In the genomic region with DNA sequence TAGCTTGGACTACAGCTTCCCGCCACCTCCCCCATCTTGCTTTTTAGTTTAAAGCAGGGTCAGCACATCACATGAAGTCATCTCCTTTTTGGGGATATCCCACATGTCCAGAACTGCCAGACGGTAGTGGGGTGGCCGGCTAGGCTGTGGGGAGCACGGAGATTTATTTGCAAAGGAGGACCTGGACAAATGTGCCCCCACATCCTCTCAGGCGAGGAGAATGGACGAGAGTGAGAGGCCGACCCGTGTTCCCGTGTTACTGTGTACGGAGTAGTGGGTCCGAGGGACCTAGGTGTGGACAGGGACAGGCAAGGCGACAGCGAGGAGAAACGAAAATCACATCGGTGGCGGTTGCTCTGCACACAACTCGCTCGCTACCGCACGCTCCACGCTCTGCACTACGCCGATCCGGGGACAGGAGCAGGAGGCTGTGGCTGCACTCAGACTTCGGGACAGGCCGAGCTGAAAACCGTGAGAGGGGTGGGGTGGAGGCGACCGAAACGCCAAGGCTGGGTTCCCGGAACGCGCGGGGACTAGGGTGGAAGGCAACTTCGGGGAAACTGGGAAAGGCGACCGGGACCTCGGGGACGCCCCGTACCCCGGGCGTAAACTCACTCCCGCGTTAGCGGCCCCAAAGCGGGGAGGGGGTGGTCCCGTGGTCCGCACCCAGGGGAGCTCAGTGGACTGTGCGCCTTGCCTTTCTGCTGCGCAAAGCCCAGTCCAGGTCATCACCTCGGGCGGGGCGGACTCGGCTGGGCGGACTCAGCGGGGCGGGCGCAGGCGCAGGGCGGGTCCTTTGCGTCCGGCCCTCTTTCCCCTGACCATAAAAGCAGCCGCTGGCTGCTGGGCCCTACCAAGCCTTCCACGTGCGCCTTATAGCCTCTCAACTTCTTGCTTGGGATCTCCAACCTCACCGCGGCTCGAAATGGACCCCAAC, we compare ENCODE assay signal across 9 cellular contexts. TPM values are rescaled to one million over a fixed set of nuclear protein-coding genes. Genes with fewer than 3 reads are reported as not detected.
DNase-seq lines count a peak whose midpoint lies in the region; ATAC-seq, FAIRE-seq and TF ChIP-seq lines count a peak whose summit lies in the region.
"Had no signal": no experiment of that assay in that cellular context is flagged by ENCODE, and none has a peak within 500 bp of the region (broad histone marks: within the 10 kb centered on the region; RNA-seq: fewer than 3 reads in every experiment).

Gene MT1A, plus strand, starts transcription at position 853 of the 937 bp plus-strand sequence. Its CDS starts 73 bp downstream, at position 926.

- no peak within 1 kb of the TSS for H3K9ac ChIP-seq in mammary epithelial cell (ENCODE audit: insufficient read depth, low read length)
- H3K9ac ChIP-seq in keratinocyte (ENCODE audit: control insufficient read depth, extremely low read depth, insufficient read depth, low read length) = no peak within 1 kb of the TSS
- H3K9ac ChIP-seq: BLaER1 had no signal

- H3K9me1 ChIP-seq in keratinocyte (ENCODE audit: control insufficient read depth, extremely low read depth, insufficient read depth, low read length) = no peaks in the 10 kb centered on the region

- H3K79me2 ChIP-seq in mammary epithelial cell (ENCODE audit: insufficient read depth, low read length) = no peaks in the 10 kb centered on the region
- H3K79me2 ChIP-seq in keratinocyte (ENCODE audit: control insufficient read depth, insufficient read depth, low read length) = no peaks in the 10 kb centered on the region

- no peak for FAIRE-seq in keratinocyte (lab: Jason Lieb, UNC)

- H3K36me3 ChIP-seq in mammary epithelial cell (ENCODE audit: insufficient read depth, low read length) (no peaks in the 10 kb centered on the region), keratinocyte (ENCODE audit: control insufficient read depth in 2 of 2, extremely low read depth in 1 of 2, insufficient read depth in 2 of 2, low read length in 2 of 2) (no peaks in the 10 kb centered on the region)
- H3K36me3 ChIP-seq: BLaER1 had no signal

- in situ Hi-C loops in mammary epithelial cell (cut with MboI; ENCODE audit: low sequenced_read_pairs in 2 of 2) = no loop called here

- dilution Hi-C loops in mammary epithelial cell (cut with HindIII; ENCODE audit: low sequenced_read_pairs) = no loop called here
- dilution Hi-C loops in keratinocyte (cut with MboI; ENCODE audit: extremely low pct_ligation_motif_present, low sequenced_read_pairs) = no loop called here

- intact Hi-C loops in mammary epithelial cell (cut with micrococcal nuclease) = no loop called here

- H3K27ac Mint-ChIP-seq in stimulated activated effector memory CD8-positive, alpha-beta T cell treated with anti-CD3 and anti-CD28 coated beads, Interleukin-12 subunit alpha, Interleukin-12 subunit beta, amount 100 ng/mL, for 72 hours = no peak within 1 kb of the TSS

- H3K4me1 ChIP-seq in mammary epithelial cell (ENCODE audit: insufficient read depth, low read length) = no peaks in the 10 kb centered on the region
- peaks cover 4% of the 10 kb centered on the region for H3K4me1 ChIP-seq in keratinocyte (ENCODE audit: control insufficient read depth, extremely low read depth, insufficient read depth, low read length)
- H3K4me1 ChIP-seq: BLaER1 had no signal

- no peaks in the 10 kb centered on the region for H3K36me3 Mint-ChIP-seq in stimulated activated effector memory CD8-positive, alpha-beta T cell treated with anti-CD3 and anti-CD28 coated beads, Interleukin-12 subunit alpha, Interleukin-12 subunit beta, amount 100 ng/mL, for 72 hours

- H2AFZ ChIP-seq in mammary epithelial cell (ENCODE audit: low read depth, low read length) = peak within 1 kb of the TSS; percentile 49
- no peak within 1 kb of the TSS for H2AFZ ChIP-seq in keratinocyte (ENCODE audit: control insufficient read depth, low read length)

- CTCF ChIA-PET in mammary epithelial cell (lab: Charles Lee; ENCODE audit: low non-redundant PET) = no interaction called here

- H3K9me3 Mint-ChIP-seq in stimulated activated effector memory CD8-positive, alpha-beta T cell treated with anti-CD3 and anti-CD28 coated beads, Interleukin-12 subunit alpha, Interleukin-12 subunit beta, amount 100 ng/mL, for 72 hours = no peaks in the 10 kb centered on the region

- H4K20me1 ChIP-seq in mammary epithelial cell (ENCODE audit: insufficient read depth, low read length) = no peaks in the 10 kb centered on the region
- H4K20me1 ChIP-seq in keratinocyte (ENCODE audit: control insufficient read depth, extremely low read depth, insufficient read depth, low read length) = no peaks in the 10 kb centered on the region

- H3K9me3 ChIP-seq in mammary epithelial cell (replicated peaks; ENCODE audit: insufficient read depth, low read length) (no peaks in the 10 kb centered on the region), keratinocyte (ENCODE audit: control insufficient read depth, low read depth, low read length) (no peaks in the 10 kb centered on the region)

- H3K4me3 ChIP-seq in mammary epithelial cell (replicated peaks in 1 of 3; ENCODE audit: insufficient read depth in 1 of 3, low read depth in 2 of 3, low read length in 3 of 3) (peak within 1 kb of the TSS in 1 of 3 experiments; percentile 8), keratinocyte (ENCODE audit: control insufficient read depth in 2 of 3, extremely low read depth in 1 of 3, insufficient read depth in 2 of 3, low read depth in 1 of 3, low read length in 3 of 3) (peak within 1 kb of the TSS in 2 of 3 experiments; percentile 18 to 27)
- H3K4me3 ChIP-seq: BLaER1 had no signal

- 56% methylated on average over 39 of the region's 68 CpGs for WGBS in mammary epithelial cell (ENCODE audit: low coverage, missing lambda C conversion rate)

- peak; percentile 31 for DNase-seq in NCI-H510A treated with DMSO at 0.1 percent for 48 hours (lab: John Stamatoyannopoulos, UW)
- no peak for DNase-seq in NCI-H510A (lab: John Stamatoyannopoulos, UW)
- DNase-seq in mammary epithelial cell = no peak
- no peak for DNase-seq in keratinocyte (ENCODE audit: low read depth, low spot score)
- no peak for DNase-seq in stimulated activated effector memory CD8-positive, alpha-beta T cell treated with anti-CD3 and anti-CD28 coated beads, Interleukin-12 subunit alpha, Interleukin-12 subunit beta, amount 100 ng/mL, for 72 hours (ENCODE audit: low spot score in 2 of 2)
- no peak for DNase-seq in COR-L47 (lab: John Stamatoyannopoulos, UW)
- no peak for DNase-seq in NCI-H1436 treated with DMSO at 0.1 percent for 48 hours (lab: John Stamatoyannopoulos, UW)

- H3K27ac ChIP-seq in mammary epithelial cell (ENCODE audit: insufficient read depth, low read depth, low read length) (no peak within 1 kb of the TSS), keratinocyte (ENCODE audit: control insufficient read depth, insufficient read depth, low read length) (no peak within 1 kb of the TSS)
- H3K27ac ChIP-seq: BLaER1 had no signal

- H3K4me3 Mint-ChIP-seq in stimulated activated effector memory CD8-positive, alpha-beta T cell treated with anti-CD3 and anti-CD28 coated beads, Interleukin-12 subunit alpha, Interleukin-12 subunit beta, amount 100 ng/mL, for 72 hours = peak within 1 kb of the TSS; percentile 57

- peak; percentile 49 for ATAC-seq in stimulated activated effector memory CD8-positive, alpha-beta T cell treated with anti-CD3 and anti-CD28 coated beads, Interleukin-12 subunit alpha, Interleukin-12 subunit beta, amount 100 ng/mL, for 72 hours
- ATAC-seq in HG02588 (IDR thresholded peaks at IDR 0.05; ENCODE audit: unreplicated experiment) = no peak

- TF ChIP-seq CTCF in mammary epithelial cell (conservative IDR thresholded peaks at IDR 0.05 in 1 of 2, IDR thresholded peaks at IDR 0.05 in 1 of 2; ENCODE audit: extremely low read depth in 1 of 2, insufficient read depth in 1 of 2, low read depth in 1 of 2, low read length in 2 of 2) (no peak), keratinocyte (optimal IDR thresholded peaks at IDR 0.05 in 1 of 3, IDR thresholded peaks at IDR 0.05 in 1 of 3, conservative IDR thresholded peaks at IDR 0.05 in 1 of 3; ENCODE audit: extremely low read depth in 1 of 3, insufficient read depth in 2 of 3, low read length in 3 of 3) (no peak)

- peak within 1 kb of the TSS; percentile 19 for H3K4me2 ChIP-seq in mammary epithelial cell (ENCODE audit: insufficient read depth, low read depth, low read length)
- peak within 1 kb of the TSS; percentile 41 for H3K4me2 ChIP-seq in keratinocyte (ENCODE audit: control insufficient read depth, extremely low read depth, insufficient read depth, low read depth, low read length)
- H3K4me2 ChIP-seq: BLaER1 had no signal

- no TSS peak for BruUV-seq in mammary epithelial cell (replicated peaks; lab: Mats Ljungman, UMichigan)

- peaks cover 30% of the 10 kb centered on the region for H3K4me1 Mint-ChIP-seq in stimulated activated effector memory CD8-positive, alpha-beta T cell treated with anti-CD3 and anti-CD28 coated beads, Interleukin-12 subunit alpha, Interleukin-12 subunit beta, amount 100 ng/mL, for 72 hours

- H3K27me3 ChIP-seq in mammary epithelial cell (ENCODE audit: insufficient read depth, low read length) (peaks cover 4% of the 10 kb centered on the region), keratinocyte (ENCODE audit: control insufficient read depth, extremely low read depth, insufficient read depth, low read length) (peaks cover 47% of the 10 kb centered on the region)

RNA-seq across cellular contexts. Expression of gene MT1A, which starts in this region (rescaled TPM):
- total RNA-seq in mammary epithelial cell = not detected
- 0.65 TPM for polyA plus RNA-seq in mammary epithelial cell
- polyA minus RNA-seq in mammary epithelial cell = not detected
- not detected in 3 replicates for polyA plus RNA-seq in keratinocyte
- not detected for polyA plus RNA-seq in keratinocyte (2011; ENCODE audit: low read depth)
- not detected in 2 replicates for polyA plus RNA-seq in keratinocyte (2011; cell fraction: cytosol; rRNA removed)
- not detected in 2 replicates for polyA plus RNA-seq in keratinocyte (2011; cell fraction: nucleus; rRNA removed)
- polyA plus RNA-seq in keratinocyte (2012; ENCODE audit: low replicate concordance) = 0.93 TPM in 1 of 2 replicates, not detected in the other
- not detected in 3 replicates for polyA minus RNA-seq in keratinocyte
- not detected for polyA minus RNA-seq in keratinocyte (2011; cell fraction: cytosol; rRNA and poly(A)+ RNA removed)
- not detected in 2 replicates for polyA minus RNA-seq in keratinocyte (2011; cell fraction: nucleus; rRNA and poly(A)+ RNA removed)
